ENCODE assay signal across 21 cellular contexts in the genomic region with DNA sequence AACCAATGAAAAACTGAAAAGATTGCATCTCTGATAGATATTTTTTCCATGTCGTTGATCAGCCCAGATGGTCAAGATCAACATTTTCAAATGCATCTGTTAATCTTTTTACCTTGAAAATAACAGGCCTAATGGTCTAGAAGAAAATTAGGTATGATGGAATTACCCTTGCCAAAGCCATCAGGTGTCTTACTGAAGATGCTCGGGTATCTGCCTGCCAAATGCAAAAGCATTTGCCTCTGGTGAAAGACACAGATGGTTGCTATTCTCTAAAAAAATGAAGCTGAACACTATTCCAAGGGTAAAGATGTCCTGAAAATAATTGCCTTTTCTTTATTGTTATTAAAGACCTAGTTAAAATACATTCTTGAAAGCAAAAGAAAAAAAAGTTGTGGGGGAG.
DNase-seq lines count a peak whose midpoint lies in the region; TF ChIP-seq lines count a peak whose summit lies in the region.
"Had no signal": no experiment of that assay in that cellular context is flagged by ENCODE, and none has a peak within 500 bp of the region (broad histone marks: within the 10 kb centered on the region; RNA-seq: fewer than 3 reads in every experiment).

No MANE protein-coding gene starts in this region.

- H3K27ac ChIP-seq in breast epithelium (no peak overlapping the region), dorsolateral prefrontal cortex (peak overlapping the region in 35 of 59 donors; percentile 0 to 83 (median 63))
- H3K27ac ChIP-seq: A549; BLaER1 treated with 17β-estradiol and CSF1 and Interleukin-3, amounts not matched to agents 10 nM and 100 nM had no signal

- H3K36me3 Mint-ChIP-seq in MCF 10A (ENCODE audit: insufficient read depth, unreplicated experiment) (peaks cover 17% of the 10 kb centered on the region), nephron progenitor cell (ENCODE audit: low read depth) (peaks cover 41% of the 10 kb centered on the region)

- CTCF ChIA-PET in MCF 10A (lab: Yijun Ruan, JAX), result interaction anchor here (0.6 to 1.0 kb wide), 3 partner anchors 16 to 268 kb away, joined by 3 to 5 read pairs (median 4); no protein-coding TSS in a partner anchor

- POLR2A ChIA-PET in MCF 10A (lab: Yijun Ruan, JAX), result interaction anchor here (0.7 to 1.3 kb wide), 3 partner anchors 15 to 72 kb away, joined by 3 to 4 read pairs (median 4); no protein-coding TSS in a partner anchor

- H3K27me3 Mint-ChIP-seq in MCF 10A (ENCODE audit: insufficient read depth, unreplicated experiment), result no peaks in the 10 kb centered on the region
- H3K27me3 Mint-ChIP-seq in nephron progenitor cell (ENCODE audit: low read depth, poor library complexity), result peaks cover 4% of the 10 kb centered on the region
- H3K27me3 Mint-ChIP-seq: CD4-positive, alpha-beta T cell; CD8-positive, alpha-beta memory T cell had no signal

- TF ChIP-seq CTCF in MCF 10A (IDR thresholded peaks at IDR 0.05; ENCODE audit: unreplicated experiment) (no peak), breast epithelium (IDR thresholded peaks at IDR 0.05) (no peak), dorsolateral prefrontal cortex (IDR thresholded peaks at IDR 0.05 in 54 of 56, conservative IDR thresholded peaks at IDR 0.05 in 2 of 56; ENCODE audit: low read depth in 1 of 56, partially characterized antibody in 56 of 56) (no peak), nephron progenitor cell (IDR thresholded peaks at IDR 0.05) (no peak)

- no peak overlapping the region for H3K4me3 ChIP-seq in breast epithelium
- no peak overlapping the region for H3K4me3 ChIP-seq in dorsolateral prefrontal cortex
- H3K4me3 ChIP-seq: A549; BLaER1 treated with 17β-estradiol and CSF1 and Interleukin-3, amounts not matched to agents 10 nM and 100 nM; GM23338 had no signal

- TF ChIP-seq POLR2A in breast epithelium (IDR thresholded peaks at IDR 0.05), result no peak

- no peak for DNase-seq in MCF 10A (ENCODE audit: unreplicated experiment)
- DNase-seq in breast epithelium (ENCODE audit: low spot score in 2 of 2), result no peak
- DNase-seq in dorsolateral prefrontal cortex, result peak in 1 of 10 donors; percentile 17
- DNase-seq in nephron progenitor cell, result no peak
- DNase-seq in iPS-NIHi7 (ENCODE audit: extremely low spot score), result no peak
- no peak for DNase-seq in OCI-M1 (lab: John Stamatoyannopoulos, UW)
- DNase-seq: 8988T; ACHN; AML-193; BE2C; CD4-positive, alpha-beta T cell; CD8-positive, alpha-beta memory T cell; DMS 273 treated with DMSO at 0.1 percent for 48 hours; DMS79; EL; GF-D8; H9 had no signal

- H3K36me3 ChIP-seq in breast epithelium, result no peaks in the 10 kb centered on the region
- H3K36me3 ChIP-seq: BE2C had no signal

- H3K27ac Mint-ChIP-seq in MCF 10A (ENCODE audit: low read depth, unreplicated experiment), result peak overlapping the region; percentile 58
- peak overlapping the region; percentile 25 for H3K27ac Mint-ChIP-seq in nephron progenitor cell
- H3K27ac Mint-ChIP-seq: CD4-positive, alpha-beta T cell; GM23338; H9 had no signal

- H3K4me3 Mint-ChIP-seq in MCF 10A (ENCODE audit: unreplicated experiment) (no peak overlapping the region), nephron progenitor cell (no peak overlapping the region)
- H3K4me3 Mint-ChIP-seq: CD14-positive monocyte; CD4-positive, alpha-beta T cell; GM23338; H9 had no signal

- H3K4me1 Mint-ChIP-seq in MCF 10A (ENCODE audit: insufficient read depth, unreplicated experiment) (no peaks in the 10 kb centered on the region), nephron progenitor cell (peaks cover 14% of the 10 kb centered on the region)

- no TSS peak for BruUV-seq in MCF 10A (replicated peaks; lab: Mats Ljungman, UMichigan)

- intact Hi-C loops in MCF 10A (cut with micrococcal nuclease), result loop anchor here (10.0 kb wide), 1 partner anchor 100 kb away; no protein-coding TSS in a partner anchor
- intact Hi-C loops in breast epithelium (cut with DNase I; ENCODE audit: low total_unique reads), result no loop called here
- intact Hi-C loops in dorsolateral prefrontal cortex (cut with DNase I), result loop anchor here in 1 of 2 donors (10.0 kb wide), 1 partner anchor 210 kb away; the partner anchor contains the start of gene RAPGEF2

- no peaks in the 10 kb centered on the region for H3K27me3 ChIP-seq in breast epithelium
- H3K27me3 ChIP-seq in dorsolateral prefrontal cortex, result no peaks in the 10 kb centered on the region
- H3K27me3 ChIP-seq: BE2C; BLaER1 treated with 17β-estradiol and CSF1 and Interleukin-3, amounts not matched to agents 10 nM and 100 nM had no signal

- no peaks in the 10 kb centered on the region for H3K4me1 ChIP-seq in breast epithelium
- H3K4me1 ChIP-seq: BE2C had no signal

- H3K9me3 Mint-ChIP-seq in MCF 10A (ENCODE audit: unreplicated experiment), result no peaks in the 10 kb centered on the region
- H3K9me3 Mint-ChIP-seq in nephron progenitor cell, result peaks cover 28% of the 10 kb centered on the region
- H3K9me3 Mint-ChIP-seq: CD4-positive, alpha-beta T cell had no signal

- H3K9me3 ChIP-seq in breast epithelium, result no peaks in the 10 kb centered on the region
- H3K9me3 ChIP-seq: A549, BE2C had no signal

Comparison
In these comparisons a context has a peak if more than half of its experiments do, and no peak if none do; other contexts are left out.
1. H3K27ac ChIP-seq: peak in dorsolateral prefrontal cortex (35 of 59); none in breast epithelium (0 of 2).